ENCODE assay signal across 15 cellular contexts in the genomic region with DNA sequence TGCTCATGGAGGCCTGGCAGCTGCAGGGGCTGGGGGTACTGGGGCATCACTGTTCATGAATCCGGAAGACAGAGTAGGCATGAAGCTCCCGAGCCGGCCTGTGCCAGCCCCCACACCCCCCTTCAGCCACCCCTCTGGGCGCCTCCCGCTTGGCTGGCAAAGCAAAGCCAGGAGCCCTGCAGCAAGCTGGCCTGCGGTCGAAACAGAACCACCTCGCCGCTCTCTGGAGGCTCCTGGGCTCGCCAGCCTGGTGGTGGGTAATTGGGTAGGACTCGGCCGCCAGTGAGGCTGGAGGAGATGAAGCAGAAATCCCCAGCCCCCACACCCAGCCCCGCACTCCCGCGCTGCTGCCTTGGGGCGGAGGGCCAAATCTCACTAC.
"Had no signal": no experiment of that assay in that cellular context is flagged by ENCODE, and none has a peak within 500 bp of the region (broad histone marks: within the 10 kb centered on the region; RNA-seq: fewer than 3 reads in every experiment).

No MANE protein-coding gene starts in this region.

- ATAC-seq: activated T-cell treated with anti-CD3 and anti-CD28 coated beads, Interleukin-2, amount 50 U/mL, for 72 hours; esophagus mucosa; naive thymus-derived CD8-positive, alpha-beta T cell; right lobe of liver; stimulated activated naive CD8-positive, alpha-beta T cell treated with anti-CD3 and anti-CD28 coated beads, Interleukin-15, amount 100 ng/mL, for 72 hours had no signal

- DNase-seq: activated CD4-positive, alpha-beta T cell treated with anti-CD3 and anti-CD28 coated beads for 1 hour; activated CD4-positive, alpha-beta T cell treated with anti-CD3 and anti-CD28 coated beads, Interleukin-2, amount 50 U/mL, for 4 hours; activated effector memory CD4-positive, alpha-beta T cell treated with anti-CD3 and anti-CD28 coated beads, Interleukin-2, amount 50 U/mL, for 16 hours; activated naive CD4-positive, alpha-beta T cell treated with anti-CD3 and anti-CD28 coated beads, Interleukin-2, amount 50 U/mL, for 16 hours; activated T-cell treated with anti-CD3 and anti-CD28 coated beads, Interleukin-2, amount 50 U/mL, for 72 hours; effector CD8-positive, alpha-beta T cell; hippocampal formation; islet precursor cell; small intestine; stimulated activated CD4-positive, alpha-beta T cell treated with anti-CD3 and anti-CD28 coated beads, Interleukin-15, amount 100 ng/mL, for 24 hours; stimulated activated CD4-positive, alpha-beta T cell treated with anti-CD3 and anti-CD28 coated beads, Interleukin-2, amount 100 ng/mL, for 48 hours; stimulated activated naive CD8-positive, alpha-beta T cell treated with anti-CD3 and anti-CD28 coated beads, Interleukin-15, amount 100 ng/mL, for 72 hours had no signal
